In the genomic region with DNA sequence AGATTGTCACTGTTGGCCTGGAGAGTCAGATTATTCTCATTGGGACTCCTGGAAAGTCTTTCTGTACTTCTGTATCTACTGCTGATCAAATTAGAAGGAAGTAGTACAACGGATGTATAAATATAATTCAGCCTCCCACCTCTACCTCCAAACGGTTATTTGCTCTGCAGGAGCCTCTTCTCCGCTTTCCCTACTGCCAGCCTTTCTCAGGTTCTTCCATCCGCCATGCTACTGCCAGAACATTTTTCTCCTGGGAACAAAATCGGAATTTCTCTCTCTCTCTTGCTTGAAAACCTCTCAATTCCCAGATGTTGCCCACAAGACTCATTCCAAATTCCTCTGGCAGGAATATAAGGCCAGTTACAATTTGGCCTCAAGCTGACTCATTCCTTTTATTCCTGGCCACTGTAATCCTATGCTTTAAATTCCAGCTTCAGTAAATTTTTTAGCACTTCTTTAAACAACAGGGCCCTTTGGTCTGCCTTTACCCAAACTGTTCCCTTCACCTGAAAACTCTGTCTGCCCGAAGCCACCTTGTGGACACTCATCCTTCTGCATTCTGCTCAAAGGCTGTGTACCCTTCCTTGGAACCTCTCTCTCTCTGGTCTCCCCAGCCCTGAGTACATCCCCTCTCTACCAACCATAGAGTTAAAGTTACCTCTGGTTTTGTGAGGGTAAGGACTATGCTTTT, we compare ENCODE assay signal across 8 cellular contexts.
DNase-seq lines count a peak whose midpoint lies in the region; ATAC-seq and TF ChIP-seq lines count a peak whose summit lies in the region.
"Not testable (repeated sequence)": the region's sequence is repeated elsewhere in the genome, so short reads cannot be mapped to it uniquely, and the experiment has no call there.

No MANE protein-coding gene starts in this region.

- ATAC-seq in HG03432 (IDR thresholded peaks at IDR 0.05; ENCODE audit: unreplicated experiment), result peak; percentile 61

- not testable (repeated sequence) for H3K27me3 ChIP-seq in Caco-2 (replicated peaks; ENCODE audit: control insufficient read depth, insufficient read depth, low read length)
- peaks cover 19% of the 10 kb centered on the region for H3K27me3 ChIP-seq in WERI-Rb-1 (ENCODE audit: insufficient read depth, low read depth, severe bottlenecking)

- H3K36me3 Mint-ChIP-seq in Caco-2 (ENCODE audit: insufficient read depth, unreplicated experiment); progenitor cell of endocrine pancreas (ENCODE audit: insufficient read depth): not testable (repeated sequence)

- not testable (repeated sequence) for H3K27ac ChIP-seq in WERI-Rb-1

- H3K4me3 Mint-ChIP-seq in Caco-2 (ENCODE audit: unreplicated experiment); progenitor cell of endocrine pancreas (ENCODE audit: low read depth): not testable (repeated sequence)

- peak overlapping the region; percentile 8 for H3K27ac Mint-ChIP-seq in Caco-2 (ENCODE audit: unreplicated experiment)
- H3K27ac Mint-ChIP-seq in progenitor cell of endocrine pancreas, result not testable (repeated sequence)

- intact Hi-C loops in Caco-2 (cut with micrococcal nuclease; ENCODE audit: unreplicated experiment), result loop anchor here (5.0 kb wide), 1 partner anchor 290 kb away; no protein-coding TSS in a partner anchor

- H3K27me3 Mint-ChIP-seq in Caco-2 (ENCODE audit: insufficient read depth, unreplicated experiment); progenitor cell of endocrine pancreas: not testable (repeated sequence)

- H3K9me3 Mint-ChIP-seq in Caco-2 (ENCODE audit: unreplicated experiment); progenitor cell of endocrine pancreas (ENCODE audit: low read depth): not testable (repeated sequence)

- CTCF ChIA-PET in Caco-2 (lab: Charles Lee), result not testable (repeated sequence)

- DNase-seq in Caco-2, result peak; percentile 39 to 48
- peak; percentile 11 for DNase-seq in NCI-H226
- peak; percentile 16 for DNase-seq in WERI-Rb-1
- peak; percentile 1 for DNase-seq in dermis microvascular lymphatic vessel endothelial cell (ENCODE audit: low read depth in 2 of 2)
- DNase-seq in iPS DF 4.7 (ENCODE audit: extremely low read depth, low spot score), result peak; percentile 14
- DNase-seq in progenitor cell of endocrine pancreas (ENCODE audit: low spot score, unreplicated experiment), result not testable (repeated sequence)

- not testable (repeated sequence) for H3K4me1 Mint-ChIP-seq in Caco-2 (ENCODE audit: low read depth, unreplicated experiment); progenitor cell of endocrine pancreas (ENCODE audit: low read depth)

- not testable (repeated sequence) for H3K4me3 ChIP-seq in Caco-2 (ENCODE audit: low read depth, low read length); WERI-Rb-1 (ENCODE audit: low read depth, low read length)

- BruUV-seq in Caco-2 (replicated peaks; lab: Mats Ljungman, UMichigan), result not testable (repeated sequence)

- not testable (repeated sequence) for H3K9me3 ChIP-seq in Caco-2; WERI-Rb-1 (ENCODE audit: severe bottlenecking)

- H3K36me3 ChIP-seq in Caco-2 (ENCODE audit: control insufficient read depth, insufficient read depth, low read length); WERI-Rb-1: not testable (repeated sequence)

- peak; percentile 24 to 29 for TF ChIP-seq CTCF in Caco-2 (IDR thresholded peaks at IDR 0.05; ENCODE audit: insufficient read depth in 1 of 2, low read depth in 1 of 2, low read length in 1 of 2, severe bottlenecking in 1 of 2, unreplicated experiment in 1 of 2)
- 0 out of 2 replicates have a peak, but pooled peaks have one; percentile 23 for TF ChIP-seq CTCF in GM12874 (IDR thresholded peaks at IDR 0.05; ENCODE audit: insufficient read depth, low read depth, low read length)
- TF ChIP-seq CTCF in WERI-Rb-1 (IDR thresholded peaks at IDR 0.05; ENCODE audit: low read depth, low read length), result peak; percentile 49; the same call in 1 of the 2 replicates
- TF ChIP-seq CTCF in progenitor cell of endocrine pancreas (IDR thresholded peaks at IDR 0.05; ENCODE audit: unreplicated experiment), result peak; percentile 29

- not testable (repeated sequence) for H3K4me1 ChIP-seq in Caco-2

- POLR2A ChIA-PET in Caco-2 (lab: Charles Lee), result not testable (repeated sequence)
